11 cellular contexts compared by ENCODE assay signal in genomic region chr4:47002593-47002992, GRCh38. TPM values are rescaled to one million over a fixed set of nuclear protein-coding genes. Genes with fewer than 3 reads are reported as not detected.
DNase-seq lines count a peak whose midpoint lies in the region; ATAC-seq, FAIRE-seq and TF ChIP-seq lines count a peak whose summit lies in the region.
"Had no signal": no experiment of that assay in that cellular context is flagged by ENCODE, and none has a peak within 500 bp of the region (broad histone marks: within the 10 kb centered on the region; RNA-seq: fewer than 3 reads in every experiment).

No MANE protein-coding gene starts in this region.

- POLR2A ChIA-PET in HepG2 (lab: Yijun Ruan, JAX) = no interaction called here

- intact Hi-C loops in HepG2 (cut with micrococcal nuclease; ENCODE audit: unreplicated experiment) = no loop called here
- intact Hi-C loops in testis (cut with DNase I; ENCODE audit: low total_unique reads) = no loop called here

- FAIRE-seq in HepG2 (lab: Jason Lieb, UNC) = no peak

- no peak overlapping the region for H3K27ac ChIP-seq in HepG2 (ENCODE audit: extremely low read length, insufficient read depth, low read length)
- H3K27ac ChIP-seq in neuronal stem cell (replicated peaks; ENCODE audit: low read length) = no peak overlapping the region
- H3K27ac ChIP-seq in testis = no peak overlapping the region

- no peak overlapping the region for H2AK5ac ChIP-seq in neuronal stem cell (ENCODE audit: low read depth, low read length)

- H4K20me1 ChIP-seq in HepG2 (ENCODE audit: insufficient read depth, low read length) = no peaks in the 10 kb centered on the region

- no peak overlapping the region for H3K4me3 ChIP-seq in WI38 (ENCODE audit: low read depth, low read length)
- no peak overlapping the region for H3K4me3 ChIP-seq in HepG2 (replicated peaks in 1 of 3; ENCODE audit: insufficient read depth in 1 of 3, low read depth in 2 of 3, low read length in 3 of 3)
- H3K4me3 ChIP-seq in neuronal stem cell (ENCODE audit: low read length in 2 of 2) = no peak overlapping the region
- H3K4me3 ChIP-seq in testis = no peak overlapping the region

- no peak overlapping the region for H2AFZ ChIP-seq in HepG2 (ENCODE audit: low read length)
- H2AFZ ChIP-seq in neuronal stem cell (ENCODE audit: low read length) = no peak overlapping the region

- WGBS in HepG2 (ENCODE audit: low lambda C conversion rate) = 0% methylated on average over 1 of the region's 1 CpG
- WGBS in neuronal stem cell (ENCODE audit: extremely low coverage in 2 of 2, insufficient read length in 2 of 2, insufficient replicate concordance in 1 of 2), 2 donors = no CpG with 5 or more reads among the region's 1 CpG
- WGBS in testis, 2 donors = 79 to 84% methylated on average over 1 of the region's 1 CpG

- no peak overlapping the region for H2BK120ac ChIP-seq in neuronal stem cell (ENCODE audit: low read depth, low read length)

- TF ChIP-seq RAD21 in HepG2 (CRISPR knock-in tag; IDR thresholded peaks at IDR 0.05) = no peak

- TF ChIP-seq CTCF in GM10266 (IDR thresholded peaks at IDR 0.05; ENCODE audit: control insufficient read depth, insufficient read depth, low read depth, missing control alignments) = peak; percentile 20
- TF ChIP-seq CTCF in WI38 (IDR thresholded peaks at IDR 0.05; ENCODE audit: low read depth, low read length) = peak; percentile 42; the same call in 1 of the 2 replicates
- TF ChIP-seq CTCF in HepG2 (CRISPR knock-in tag; IDR thresholded peaks at IDR 0.05) = no peak
- peak in 1 of 3 experiments; percentile 3 for TF ChIP-seq CTCF in testis (IDR thresholded peaks at IDR 0.05)

- H3K18ac ChIP-seq in neuronal stem cell (ENCODE audit: low read length) = no peak overlapping the region

- H4K91ac ChIP-seq in neuronal stem cell (ENCODE audit: low read depth, low read length, poor library complexity) = no peak overlapping the region

- H3K9me3 ChIP-seq in HepG2 (ENCODE audit: low read length) (no peaks in the 10 kb centered on the region), neuronal stem cell (replicated peaks in 1 of 2; ENCODE audit: control insufficient read depth in 2 of 2, insufficient read depth in 1 of 2, low read depth in 1 of 2, low read length in 2 of 2) (no peaks in the 10 kb centered on the region), testis (no peaks in the 10 kb centered on the region)

- DNase-seq in GM10266 (ENCODE audit: extremely low spot score) (no peak), HepG2 (ENCODE audit: low spot score) (no peak), neuronal stem cell (ENCODE audit: low spot score) (no peak), testis (no peak)
- no peak for DNase-seq in activated CD8-positive, alpha-beta memory T cell treated with anti-CD3 and anti-CD28 coated beads, Interleukin-2, amount 50 U/mL, for 48 hours
- DNase-seq: activated gamma-delta T cell had no signal

- TF ChIP-seq EP300 in HepG2 (IDR thresholded peaks at IDR 0.05; ENCODE audit: low read depth in 2 of 2, low read length in 2 of 2) = no peak
- TF ChIP-seq EP300 in HepG2 (CRISPR knock-in tag; IDR thresholded peaks at IDR 0.05; ENCODE audit: borderline replicate concordance) = no peak

- H3K27me3 ChIP-seq in HepG2 (ENCODE audit: control insufficient read depth in 1 of 2, insufficient read depth in 2 of 2, low read length in 2 of 2) = no peaks in the 10 kb centered on the region
- no peaks in the 10 kb centered on the region for H3K27me3 ChIP-seq in neuronal stem cell (ENCODE audit: control insufficient read depth in 3 of 3, insufficient read depth in 3 of 3, low read depth in 1 of 3, low read length in 3 of 3)
- no peaks in the 10 kb centered on the region for H3K27me3 ChIP-seq in testis

- no peak overlapping the region for H3K14ac ChIP-seq in neuronal stem cell (ENCODE audit: low read length)

- H3K4me1 ChIP-seq in HepG2 (ENCODE audit: insufficient read depth, low read length) = no peaks in the 10 kb centered on the region
- H3K4me1 ChIP-seq in neuronal stem cell (ENCODE audit: control insufficient read depth in 2 of 2, insufficient read depth in 1 of 2, low read depth in 1 of 2, low read length in 2 of 2) = no peaks in the 10 kb centered on the region
- H3K4me1 ChIP-seq in testis = no peaks in the 10 kb centered on the region

- in situ Hi-C loops in HepG2 (cut with HindIII; ENCODE audit: extremely low pct_ligation_motif_present, low pct_unique_long_range_greater_than_20kb) = no loop called here

- ATAC-seq in HG03432 (IDR thresholded peaks at IDR 0.05; ENCODE audit: unreplicated experiment) = peak; percentile 63
- ATAC-seq in HepG2 = peak; percentile 50; the same call in 2 of the 3 replicates
- ATAC-seq in GM21529 (IDR thresholded peaks at IDR 0.05; ENCODE audit: unreplicated experiment) = no peak

- no peak overlapping the region for H2BK12ac ChIP-seq in neuronal stem cell (ENCODE audit: low read length)

- CTCF ChIA-PET in HepG2 (lab: Yijun Ruan, JAX; ENCODE audit: low intra/inter-chr PET ratio, low total read pairs) = no interaction called here

- no peaks in the 10 kb centered on the region for H3K36me3 ChIP-seq in HepG2 (replicated peaks in 1 of 2; ENCODE audit: control insufficient read depth in 1 of 2, insufficient read depth in 2 of 2, low read length in 2 of 2)
- no peaks in the 10 kb centered on the region for H3K36me3 ChIP-seq in neuronal stem cell (replicated peaks in 1 of 2; ENCODE audit: control insufficient read depth in 2 of 2, insufficient read depth in 2 of 2, low read length in 2 of 2)
- H3K36me3 ChIP-seq in testis (ENCODE audit: low read depth, missing control alignments) = no peaks in the 10 kb centered on the region

- no peak overlapping the region for H2BK15ac ChIP-seq in neuronal stem cell (ENCODE audit: low read length)

- no peak overlapping the region for H3K23ac ChIP-seq in neuronal stem cell (ENCODE audit: low read depth, low read length, poor library complexity)

- H4K8ac ChIP-seq in neuronal stem cell (ENCODE audit: low read depth, low read length) = no peak overlapping the region

- no peak for TF ChIP-seq POLR2A in HepG2 (IDR thresholded peaks at IDR 0.05; ENCODE audit: insufficient read depth in 1 of 2, low read depth in 2 of 2, low read length in 2 of 2)
- no peak for TF ChIP-seq POLR2A in testis (IDR thresholded peaks at IDR 0.05)

- H3K4me2 ChIP-seq in HepG2 (ENCODE audit: low read depth, low read length) = no peak overlapping the region
- H3K4me2 ChIP-seq in neuronal stem cell (ENCODE audit: insufficient read depth, low read length, poor library complexity, severe bottlenecking) = no peak overlapping the region

- no peak overlapping the region for H3K4ac ChIP-seq in neuronal stem cell (ENCODE audit: low read length)

- H3K9ac ChIP-seq in HepG2 (ENCODE audit: insufficient read depth, low read depth, low read length) = no peak overlapping the region
- H3K9ac ChIP-seq in neuronal stem cell (ENCODE audit: low read depth, low read length, poor library complexity) = no peak overlapping the region

- no peaks in the 10 kb centered on the region for H3K79me1 ChIP-seq in neuronal stem cell (ENCODE audit: low read depth, low read length)

- H2BK5ac ChIP-seq in neuronal stem cell (ENCODE audit: low read length) = no peak overlapping the region

- BruUV-seq in HepG2 (replicated peaks; lab: Mats Ljungman, UMichigan) = no TSS peak

- H3K79me2 ChIP-seq in HepG2 (ENCODE audit: insufficient read depth, low read length) = no peaks in the 10 kb centered on the region

RNA-seq across cellular contexts. Expression of gene GABRA4, which starts 9.2 kb away (rescaled TPM):
- total RNA-seq in HepG2 (2016; rRNA removed; fragmentation: Illumina TruSeq; extraction: Trizol) (not detected in 2 replicates), testis (under 1 TPM; 0.25 to 0.94 TPM)
- total RNA-seq in HepG2 (2016; cell fraction: cytosol; rRNA removed; fragmentation: Illumina TruSeq; extraction: Trizol; ENCODE audit: low read depth) = not detected in 2 replicates
- not detected in 2 replicates for total RNA-seq in HepG2 (2016; cell fraction: insoluble cytoplasmic fraction; rRNA removed; fragmentation: Illumina TruSeq; extraction: Trizol)
- total RNA-seq in HepG2 (2016; cell fraction: membrane; rRNA removed; fragmentation: Illumina TruSeq; extraction: Trizol) = not detected in 2 replicates
- not detected in 2 replicates for total RNA-seq in HepG2 (2016; cell fraction: nucleus; rRNA removed; fragmentation: Illumina TruSeq; extraction: Trizol)
- polyA plus RNA-seq in HepG2 (2011; rRNA removed) (not detected in 2 replicates), testis (ENCODE audit: insufficient read depth, low read depth, low replicate concordance) (3.5 TPM)
- not detected in 2 replicates for polyA plus RNA-seq in HepG2 (2011; cell fraction: cytosol; rRNA removed)
- not detected in 2 replicates for polyA plus RNA-seq in HepG2 (2011; cell fraction: nucleus; rRNA removed)
- polyA plus RNA-seq in HepG2 (2012) = not detected in 2 replicates
- not detected in 2 replicates for polyA plus RNA-seq in HepG2 (2016; cell fraction: cytosol; fragmentation: Illumina TruSeq; extraction: Trizol; ENCODE audit: low read depth)
- polyA plus RNA-seq in HepG2 (2016; cell fraction: insoluble cytoplasmic fraction; fragmentation: Illumina TruSeq; extraction: Trizol; ENCODE audit: low read depth) = not detected in 2 replicates
- polyA plus RNA-seq in HepG2 (2016; cell fraction: membrane; fragmentation: Illumina TruSeq; extraction: Trizol; ENCODE audit: low read depth) = not detected in 2 replicates
- not detected in 2 replicates for polyA plus RNA-seq in HepG2 (2016; cell fraction: nucleus; fragmentation: Illumina TruSeq; extraction: Trizol; ENCODE audit: insufficient read depth, low read depth)
- polyA minus RNA-seq in HepG2 (2011; rRNA and poly(A)+ RNA removed; ENCODE audit: low replicate concordance) = not detected in 2 replicates
- polyA minus RNA-seq in HepG2 (2011; cell fraction: cytosol; rRNA and poly(A)+ RNA removed) = not detected in 2 replicates
- polyA minus RNA-seq in HepG2 (2011; cell fraction: nucleus; rRNA and poly(A)+ RNA removed) = not detected in 2 replicates
- not detected for polyA plus RNA-seq in neuronal stem cell (2013, experiment 1 of 2)
- polyA plus RNA-seq in neuronal stem cell (2013, experiment 2 of 2) = not detected
- total RNA-seq: mesenteric fat pad had no signal

RNA-seq across cellular contexts. Expression of gene GABRB1, which starts 28.8 kb away (rescaled TPM):
- not detected in 2 replicates for total RNA-seq in HepG2 (2016; rRNA removed; fragmentation: Illumina TruSeq; extraction: Trizol)
- total RNA-seq in HepG2 (2016; cell fraction: cytosol; rRNA removed; fragmentation: Illumina TruSeq; extraction: Trizol; ENCODE audit: low read depth) = not detected in 2 replicates
- total RNA-seq in HepG2 (2016; cell fraction: insoluble cytoplasmic fraction; rRNA removed; fragmentation: Illumina TruSeq; extraction: Trizol) = not detected in 2 replicates
- total RNA-seq in HepG2 (2016; cell fraction: membrane; rRNA removed; fragmentation: Illumina TruSeq; extraction: Trizol) = not detected in 2 replicates
- total RNA-seq in HepG2 (2016; cell fraction: nucleus; rRNA removed; fragmentation: Illumina TruSeq; extraction: Trizol) = not detected in 2 replicates
- polyA plus RNA-seq in HepG2 (2011; rRNA removed) = not detected in 2 replicates
- polyA plus RNA-seq in HepG2 (2011; cell fraction: cytosol; rRNA removed) = not detected in 2 replicates
- not detected in 2 replicates for polyA plus RNA-seq in HepG2 (2011; cell fraction: nucleus; rRNA removed)
- polyA plus RNA-seq in HepG2 (2012) = not detected in 2 replicates
- not detected in 2 replicates for polyA plus RNA-seq in HepG2 (2016; cell fraction: cytosol; fragmentation: Illumina TruSeq; extraction: Trizol; ENCODE audit: low read depth)
- polyA plus RNA-seq in HepG2 (2016; cell fraction: insoluble cytoplasmic fraction; fragmentation: Illumina TruSeq; extraction: Trizol; ENCODE audit: low read depth) = not detected in 2 replicates
- not detected in 2 replicates for polyA plus RNA-seq in HepG2 (2016; cell fraction: membrane; fragmentation: Illumina TruSeq; extraction: Trizol; ENCODE audit: low read depth)
- not detected in 2 replicates for polyA plus RNA-seq in HepG2 (2016; cell fraction: nucleus; fragmentation: Illumina TruSeq; extraction: Trizol; ENCODE audit: insufficient read depth, low read depth)
- not detected in 2 replicates for polyA minus RNA-seq in HepG2 (2011; rRNA and poly(A)+ RNA removed; ENCODE audit: low replicate concordance)
- not detected in 2 replicates for polyA minus RNA-seq in HepG2 (2011; cell fraction: cytosol; rRNA and poly(A)+ RNA removed)
- polyA minus RNA-seq in HepG2 (2011; cell fraction: nucleus; rRNA and poly(A)+ RNA removed) = not detected in 2 replicates
- polyA plus RNA-seq in neuronal stem cell (2013, experiment 1 of 2) = 0.03 TPM
- polyA plus RNA-seq in neuronal stem cell (2013, experiment 2 of 2) = 0.04 TPM
- total RNA-seq in testis = under 1 TPM; 0.50 to 0.87 TPM
- not detected for polyA plus RNA-seq in testis (ENCODE audit: insufficient read depth, low read depth, low replicate concordance)
- total RNA-seq: mesenteric fat pad had no signal
- polyA plus RNA-seq: esophagus had no signal
